In the genomic region with DNA sequence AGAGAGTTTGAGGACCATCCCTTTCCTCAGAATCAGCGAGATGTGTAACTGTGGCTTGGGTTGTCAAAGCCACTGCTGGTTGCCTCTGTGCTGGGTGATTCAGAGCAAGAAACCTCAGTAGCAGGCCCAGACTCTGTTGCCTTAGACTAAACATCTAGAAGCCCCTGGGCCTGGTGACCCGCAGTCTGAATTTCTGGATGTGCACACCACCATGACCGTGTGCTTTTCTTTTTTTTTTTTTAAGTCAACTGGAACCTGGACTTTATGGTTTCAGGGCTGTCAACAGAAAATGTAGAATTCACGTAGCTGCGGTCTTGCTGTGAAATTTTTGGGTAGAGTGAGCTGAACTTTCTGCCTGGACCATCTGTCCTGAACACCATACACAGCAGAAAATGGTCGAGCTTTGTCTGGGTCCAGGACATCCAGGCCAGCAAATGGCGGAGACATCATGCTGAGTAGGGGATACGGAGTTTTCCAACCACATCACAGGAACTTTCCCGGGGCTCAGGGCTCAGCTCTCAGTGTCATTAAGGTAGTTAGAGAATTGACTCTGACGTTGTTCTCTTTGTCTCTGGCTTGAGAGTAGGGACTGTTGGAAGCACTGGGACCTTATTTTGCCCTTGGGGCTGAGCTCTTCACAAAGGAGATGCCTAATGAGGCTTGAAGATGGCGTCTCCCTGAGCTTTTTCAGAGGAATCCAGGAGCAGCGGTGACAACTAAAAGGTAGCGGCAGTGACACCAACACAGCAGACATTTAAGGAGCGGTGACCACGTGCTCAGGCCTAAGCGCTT, we compare ENCODE assay signal across 1 cellular context.
TF ChIP-seq lines count a peak whose summit lies in the region.

No MANE protein-coding gene starts in this region.

TF ChIP-seq in GM12878, 131 proteins besides CTCF, POLR2A, EP300 and RAD21 (continued from another document and continues in another):
- no peak for TF ChIP-seq ZNF274 (IDR thresholded peaks at IDR 0.05; ENCODE audit: insufficient read depth, insufficient read length)
- TF ChIP-seq ZZZ3 (IDR thresholded peaks at IDR 0.05; ENCODE audit: control insufficient read depth, insufficient read length, low read depth), result no peak
- TF ChIP-seq CREB1 (IDR thresholded peaks at IDR 0.05; ENCODE audit: low read depth), result 0 out of 2 replicates have a peak, but pooled peaks have one; percentile 37
- TF ChIP-seq PAX5 (IDR thresholded peaks at IDR 0.05; ENCODE audit: borderline replicate concordance, low read depth, low read length), result peak; percentile 97
- TF ChIP-seq CBX5 (IDR thresholded peaks at IDR 0.05; ENCODE audit: low read depth), result peak; percentile 51; the same call in 1 of the 2 replicates
- no peak for TF ChIP-seq LARP7 (IDR thresholded peaks at IDR 0.05)
- no peak for TF ChIP-seq SP1 (IDR thresholded peaks at IDR 0.05; ENCODE audit: low read depth, low read length)
- no peak for TF ChIP-seq POLR2AphosphoS2 (IDR thresholded peaks at IDR 0.05; ENCODE audit: low read depth, low read length)
- no peak for TF ChIP-seq NR2C2 (IDR thresholded peaks at IDR 0.05; ENCODE audit: borderline replicate concordance, control insufficient read depth, insufficient read length, low read depth)
- TF ChIP-seq KLF5 (IDR thresholded peaks at IDR 0.05; ENCODE audit: partially characterized antibody), result no peak
- no peak for TF ChIP-seq EZH2 (IDR thresholded peaks at IDR 0.05; ENCODE audit: borderline replicate concordance, control insufficient read depth, low read depth, low read length)
- TF ChIP-seq, protein P1, sequence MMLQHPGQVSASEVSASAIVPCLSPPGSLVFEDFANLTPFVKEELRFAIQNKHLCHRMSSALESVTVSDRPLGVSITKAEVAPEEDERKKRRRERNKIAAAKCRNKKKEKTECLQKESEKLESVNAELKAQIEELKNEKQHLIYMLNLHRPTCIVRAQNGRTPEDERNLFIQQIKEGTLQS (IDR thresholded peaks at IDR 0.05; ENCODE audit: borderline replicate concordance, extremely low read depth, low read depth, low read length), result no peak
- TF ChIP-seq MEF2B (IDR thresholded peaks at IDR 0.05; ENCODE audit: partially characterized antibody, poor library complexity, severe bottlenecking), result peak; percentile 76
- no peak for TF ChIP-seq SREBF2 (IDR thresholded peaks at IDR 0.05; ENCODE audit: low read length)
- no peak for TF ChIP-seq YBX1 (IDR thresholded peaks at IDR 0.05)
- TF ChIP-seq, protein P2, sequence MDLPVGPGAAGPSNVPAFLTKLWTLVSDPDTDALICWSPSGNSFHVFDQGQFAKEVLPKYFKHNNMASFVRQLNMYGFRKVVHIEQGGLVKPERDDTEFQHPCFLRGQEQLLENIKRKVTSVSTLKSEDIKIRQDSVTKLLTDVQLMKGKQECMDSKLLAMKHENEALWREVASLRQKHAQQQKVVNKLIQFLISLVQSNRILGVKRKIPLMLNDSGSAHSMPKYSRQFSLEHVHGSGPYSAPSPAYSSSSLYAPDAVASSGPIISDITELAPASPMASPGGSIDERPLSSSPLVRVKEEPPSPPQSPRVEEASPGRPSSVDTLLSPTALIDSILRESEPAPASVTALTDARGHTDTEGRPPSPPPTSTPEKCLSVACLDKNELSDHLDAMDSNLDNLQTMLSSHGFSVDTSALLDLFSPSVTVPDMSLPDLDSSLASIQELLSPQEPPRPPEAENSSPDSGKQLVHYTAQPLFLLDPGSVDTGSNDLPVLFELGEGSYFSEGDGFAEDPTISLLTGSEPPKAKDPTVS (IDR thresholded peaks at IDR 0.05; ENCODE audit: low read depth, low read length), result no peak
- TF ChIP-seq TARDBP (IDR thresholded peaks at IDR 0.05; ENCODE audit: borderline replicate concordance), result no peak
- TF ChIP-seq IKZF2 (IDR thresholded peaks at IDR 0.05), result peak; percentile 82 to 85
- TF ChIP-seq, protein P3, sequence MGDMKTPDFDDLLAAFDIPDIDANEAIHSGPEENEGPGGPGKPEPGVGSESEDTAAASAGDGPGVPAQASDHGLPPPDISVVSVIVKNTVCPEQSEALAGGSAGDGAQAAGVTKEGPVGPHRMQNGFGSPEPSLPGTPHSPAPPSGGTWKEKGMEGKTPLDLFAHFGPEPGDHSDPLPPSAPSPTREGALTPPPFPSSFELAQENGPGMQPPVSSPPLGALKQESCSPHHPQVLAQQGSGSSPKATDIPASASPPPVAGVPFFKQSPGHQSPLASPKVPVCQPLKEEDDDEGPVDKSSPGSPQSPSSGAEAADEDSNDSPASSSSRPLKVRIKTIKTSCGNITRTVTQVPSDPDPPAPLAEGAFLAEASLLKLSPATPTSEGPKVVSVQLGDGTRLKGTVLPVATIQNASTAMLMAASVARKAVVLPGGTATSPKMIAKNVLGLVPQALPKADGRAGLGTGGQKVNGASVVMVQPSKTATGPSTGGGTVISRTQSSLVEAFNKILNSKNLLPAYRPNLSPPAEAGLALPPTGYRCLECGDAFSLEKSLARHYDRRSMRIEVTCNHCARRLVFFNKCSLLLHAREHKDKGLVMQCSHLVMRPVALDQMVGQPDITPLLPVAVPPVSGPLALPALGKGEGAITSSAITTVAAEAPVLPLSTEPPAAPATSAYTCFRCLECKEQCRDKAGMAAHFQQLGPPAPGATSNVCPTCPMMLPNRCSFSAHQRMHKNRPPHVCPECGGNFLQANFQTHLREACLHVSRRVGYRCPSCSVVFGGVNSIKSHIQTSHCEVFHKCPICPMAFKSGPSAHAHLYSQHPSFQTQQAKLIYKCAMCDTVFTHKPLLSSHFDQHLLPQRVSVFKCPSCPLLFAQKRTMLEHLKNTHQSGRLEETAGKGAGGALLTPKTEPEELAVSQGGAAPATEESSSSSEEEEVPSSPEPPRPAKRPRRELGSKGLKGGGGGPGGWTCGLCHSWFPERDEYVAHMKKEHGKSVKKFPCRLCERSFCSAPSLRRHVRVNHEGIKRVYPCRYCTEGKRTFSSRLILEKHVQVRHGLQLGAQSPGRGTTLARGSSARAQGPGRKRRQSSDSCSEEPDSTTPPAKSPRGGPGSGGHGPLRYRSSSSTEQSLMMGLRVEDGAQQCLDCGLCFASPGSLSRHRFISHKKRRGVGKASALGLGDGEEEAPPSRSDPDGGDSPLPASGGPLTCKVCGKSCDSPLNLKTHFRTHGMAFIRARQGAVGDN (IDR thresholded peaks at IDR 0.05), result peak; percentile 39
- no peak for TF ChIP-seq SRF (IDR thresholded peaks at IDR 0.05; ENCODE audit: low read depth in 2 of 2, low read length in 2 of 2)
- no peak for TF ChIP-seq PAX8 (IDR thresholded peaks at IDR 0.05)
- TF ChIP-seq FOS (IDR thresholded peaks at IDR 0.05; ENCODE audit: borderline replicate concordance, extremely low read depth, insufficient read length), result no peak
- no peak for TF ChIP-seq NR2C1 (IDR thresholded peaks at IDR 0.05)
- TF ChIP-seq, protein P4, sequence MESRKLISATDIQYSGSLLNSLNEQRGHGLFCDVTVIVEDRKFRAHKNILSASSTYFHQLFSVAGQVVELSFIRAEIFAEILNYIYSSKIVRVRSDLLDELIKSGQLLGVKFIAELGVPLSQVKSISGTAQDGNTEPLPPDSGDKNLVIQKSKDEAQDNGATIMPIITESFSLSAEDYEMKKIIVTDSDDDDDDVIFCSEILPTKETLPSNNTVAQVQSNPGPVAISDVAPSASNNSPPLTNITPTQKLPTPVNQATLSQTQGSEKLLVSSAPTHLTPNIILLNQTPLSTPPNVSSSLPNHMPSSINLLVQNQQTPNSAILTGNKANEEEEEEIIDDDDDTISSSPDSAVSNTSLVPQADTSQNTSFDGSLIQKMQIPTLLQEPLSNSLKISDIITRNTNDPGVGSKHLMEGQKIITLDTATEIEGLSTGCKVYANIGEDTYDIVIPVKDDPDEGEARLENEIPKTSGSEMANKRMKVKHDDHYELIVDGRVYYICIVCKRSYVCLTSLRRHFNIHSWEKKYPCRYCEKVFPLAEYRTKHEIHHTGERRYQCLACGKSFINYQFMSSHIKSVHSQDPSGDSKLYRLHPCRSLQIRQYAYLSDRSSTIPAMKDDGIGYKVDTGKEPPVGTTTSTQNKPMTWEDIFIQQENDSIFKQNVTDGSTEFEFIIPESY (IDR thresholded peaks at IDR 0.05), result 0 out of 2 replicates have a peak, but pooled peaks have one; percentile 16
- no peak; the same call in 1 of the 2 replicates for TF ChIP-seq CHD2 (IDR thresholded peaks at IDR 0.05; ENCODE audit: borderline replicate concordance, low read depth, low read length)
- no peak for TF ChIP-seq CHD1 (IDR thresholded peaks at IDR 0.05; ENCODE audit: low read depth, low read length)
- TF ChIP-seq ETV6 (conservative IDR thresholded peaks at IDR 0.05 in 1 of 2, IDR thresholded peaks at IDR 0.05 in 1 of 2; ENCODE audit: borderline replicate concordance in 1 of 2, low read depth in 1 of 2), result peak in 1 of 2 experiments; percentile 54; a peak in 1 of 4 replicates
- TF ChIP-seq WRNIP1 (IDR thresholded peaks at IDR 0.05; ENCODE audit: borderline replicate concordance, low read depth, low read length), result no peak
- no peak for TF ChIP-seq NRF1 (conservative IDR thresholded peaks at IDR 0.05; ENCODE audit: low read depth, low read length)
- TF ChIP-seq, protein P5, sequence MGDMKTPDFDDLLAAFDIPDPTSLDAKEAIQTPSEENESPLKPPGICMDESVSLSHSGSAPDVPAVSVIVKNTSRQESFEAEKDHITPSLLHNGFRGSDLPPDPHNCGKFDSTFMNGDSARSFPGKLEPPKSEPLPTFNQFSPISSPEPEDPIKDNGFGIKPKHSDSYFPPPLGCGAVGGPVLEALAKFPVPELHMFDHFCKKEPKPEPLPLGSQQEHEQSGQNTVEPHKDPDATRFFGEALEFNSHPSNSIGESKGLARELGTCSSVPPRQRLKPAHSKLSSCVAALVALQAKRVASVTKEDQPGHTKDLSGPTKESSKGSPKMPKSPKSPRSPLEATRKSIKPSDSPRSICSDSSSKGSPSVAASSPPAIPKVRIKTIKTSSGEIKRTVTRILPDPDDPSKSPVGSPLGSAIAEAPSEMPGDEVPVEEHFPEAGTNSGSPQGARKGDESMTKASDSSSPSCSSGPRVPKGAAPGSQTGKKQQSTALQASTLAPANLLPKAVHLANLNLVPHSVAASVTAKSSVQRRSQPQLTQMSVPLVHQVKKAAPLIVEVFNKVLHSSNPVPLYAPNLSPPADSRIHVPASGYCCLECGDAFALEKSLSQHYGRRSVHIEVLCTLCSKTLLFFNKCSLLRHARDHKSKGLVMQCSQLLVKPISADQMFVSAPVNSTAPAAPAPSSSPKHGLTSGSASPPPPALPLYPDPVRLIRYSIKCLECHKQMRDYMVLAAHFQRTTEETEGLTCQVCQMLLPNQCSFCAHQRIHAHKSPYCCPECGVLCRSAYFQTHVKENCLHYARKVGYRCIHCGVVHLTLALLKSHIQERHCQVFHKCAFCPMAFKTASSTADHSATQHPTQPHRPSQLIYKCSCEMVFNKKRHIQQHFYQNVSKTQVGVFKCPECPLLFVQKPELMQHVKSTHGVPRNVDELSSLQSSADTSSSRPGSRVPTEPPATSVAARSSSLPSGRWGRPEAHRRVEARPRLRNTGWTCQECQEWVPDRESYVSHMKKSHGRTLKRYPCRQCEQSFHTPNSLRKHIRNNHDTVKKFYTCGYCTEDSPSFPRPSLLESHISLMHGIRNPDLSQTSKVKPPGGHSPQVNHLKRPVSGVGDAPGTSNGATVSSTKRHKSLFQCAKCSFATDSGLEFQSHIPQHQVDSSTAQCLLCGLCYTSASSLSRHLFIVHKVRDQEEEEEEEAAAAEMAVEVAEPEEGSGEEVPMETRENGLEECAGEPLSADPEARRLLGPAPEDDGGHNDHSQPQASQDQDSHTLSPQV (IDR thresholded peaks at IDR 0.05), result no peak
- TF ChIP-seq SMAD1 (IDR thresholded peaks at IDR 0.05; ENCODE audit: low read depth, partially characterized antibody), result no peak
- TF ChIP-seq ZNF207 (IDR thresholded peaks at IDR 0.05; ENCODE audit: borderline replicate concordance), result no peak
- no peak for TF ChIP-seq SMARCA5 (IDR thresholded peaks at IDR 0.05)
- peak; percentile 49; the same call in 1 of the 2 replicates for TF ChIP-seq MXI1 (IDR thresholded peaks at IDR 0.05; ENCODE audit: low read depth, low read length)
- no peak for TF ChIP-seq NFYA (IDR thresholded peaks at IDR 0.05; ENCODE audit: borderline replicate concordance, low read depth, low read length)
- no peak for TF ChIP-seq SUPT20H (IDR thresholded peaks at IDR 0.05; ENCODE audit: borderline replicate concordance, control insufficient read depth, low read depth, low read length)
- TF ChIP-seq FOXK2 (IDR thresholded peaks at IDR 0.05), result no peak
- peak; percentile 95 for TF ChIP-seq ZNF384 (IDR thresholded peaks at IDR 0.05; ENCODE audit: borderline replicate concordance, low read depth, low read length)
- no peak for TF ChIP-seq CBX3 (IDR thresholded peaks at IDR 0.05; ENCODE audit: borderline replicate concordance, low read depth)
- no peak for TF ChIP-seq SIN3A (IDR thresholded peaks at IDR 0.05; ENCODE audit: low read depth, low read length)
- TF ChIP-seq IRF4 (IDR thresholded peaks at IDR 0.05; ENCODE audit: low read depth, low read length), result peak; percentile 34; the same call in 1 of the 2 replicates
- no peak for TF ChIP-seq TCF3 (IDR thresholded peaks at IDR 0.05; ENCODE audit: borderline replicate concordance, insufficient read depth, low read depth, low read length)
- 0 out of 2 replicates have a peak, but pooled peaks have one; percentile 26 for TF ChIP-seq TCF7 (IDR thresholded peaks at IDR 0.05; ENCODE audit: borderline replicate concordance)
- TF ChIP-seq NBN (IDR thresholded peaks at IDR 0.05), result peak; percentile 55; the same call in 1 of the 2 replicates
- TF ChIP-seq, protein P6, sequence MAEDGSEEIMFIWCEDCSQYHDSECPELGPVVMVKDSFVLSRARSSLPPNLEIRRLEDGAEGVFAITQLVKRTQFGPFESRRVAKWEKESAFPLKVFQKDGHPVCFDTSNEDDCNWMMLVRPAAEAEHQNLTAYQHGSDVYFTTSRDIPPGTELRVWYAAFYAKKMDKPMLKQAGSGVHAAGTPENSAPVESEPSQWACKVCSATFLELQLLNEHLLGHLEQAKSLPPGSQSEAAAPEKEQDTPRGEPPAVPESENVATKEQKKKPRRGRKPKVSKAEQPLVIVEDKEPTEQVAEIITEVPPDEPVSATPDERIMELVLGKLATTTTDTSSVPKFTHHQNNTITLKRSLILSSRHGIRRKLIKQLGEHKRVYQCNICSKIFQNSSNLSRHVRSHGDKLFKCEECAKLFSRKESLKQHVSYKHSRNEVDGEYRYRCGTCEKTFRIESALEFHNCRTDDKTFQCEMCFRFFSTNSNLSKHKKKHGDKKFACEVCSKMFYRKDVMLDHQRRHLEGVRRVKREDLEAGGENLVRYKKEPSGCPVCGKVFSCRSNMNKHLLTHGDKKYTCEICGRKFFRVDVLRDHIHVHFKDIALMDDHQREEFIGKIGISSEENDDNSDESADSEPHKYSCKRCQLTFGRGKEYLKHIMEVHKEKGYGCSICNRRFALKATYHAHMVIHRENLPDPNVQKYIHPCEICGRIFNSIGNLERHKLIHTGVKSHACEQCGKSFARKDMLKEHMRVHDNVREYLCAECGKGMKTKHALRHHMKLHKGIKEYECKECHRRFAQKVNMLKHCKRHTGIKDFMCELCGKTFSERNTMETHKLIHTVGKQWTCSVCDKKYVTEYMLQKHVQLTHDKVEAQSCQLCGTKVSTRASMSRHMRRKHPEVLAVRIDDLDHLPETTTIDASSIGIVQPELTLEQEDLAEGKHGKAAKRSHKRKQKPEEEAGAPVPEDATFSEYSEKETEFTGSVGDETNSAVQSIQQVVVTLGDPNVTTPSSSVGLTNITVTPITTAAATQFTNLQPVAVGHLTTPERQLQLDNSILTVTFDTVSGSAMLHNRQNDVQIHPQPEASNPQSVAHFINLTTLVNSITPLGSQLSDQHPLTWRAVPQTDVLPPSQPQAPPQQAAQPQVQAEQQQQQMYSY (CRISPR knock-in tag; IDR thresholded peaks at IDR 0.05), result no peak
- no peak for TF ChIP-seq SIX5 (IDR thresholded peaks at IDR 0.05; ENCODE audit: low read depth, low read length, severe bottlenecking)
